In the genomic region with DNA sequence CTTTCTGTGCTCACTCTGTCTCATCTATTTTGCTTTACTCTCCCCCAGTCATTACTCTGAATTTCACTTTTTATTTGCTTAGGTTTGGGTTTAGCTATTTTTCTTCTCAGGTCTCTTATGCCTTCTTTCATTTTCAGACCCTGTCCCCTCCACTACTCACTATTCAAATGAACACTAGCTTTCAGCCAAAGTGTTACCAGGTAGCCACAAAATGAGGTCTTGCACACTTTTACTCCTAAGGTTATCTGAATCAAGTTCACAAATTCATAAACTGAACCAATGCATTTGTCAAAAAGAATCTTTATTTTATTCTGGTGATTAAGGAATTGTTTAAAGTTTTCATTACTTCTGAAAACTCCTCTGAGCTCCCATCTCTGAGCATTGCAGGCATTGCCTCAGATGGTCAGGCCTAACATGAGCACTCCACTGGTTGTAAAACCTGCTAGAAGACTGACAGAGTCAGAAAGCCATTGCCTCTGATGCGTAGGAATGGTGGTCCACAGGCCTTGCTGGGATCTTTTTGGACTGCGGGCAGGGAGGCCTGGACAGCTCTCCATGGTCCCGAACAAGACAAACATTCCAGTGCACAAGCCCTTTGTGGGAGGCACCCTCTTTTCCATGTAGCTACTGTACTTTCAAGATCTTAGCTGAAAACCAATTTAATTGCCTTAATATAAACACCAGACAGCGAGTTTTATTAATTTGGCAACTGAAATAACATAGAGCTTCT, we compare ENCODE assay signal across 9 cellular contexts. TPM values are rescaled to one million over a fixed set of nuclear protein-coding genes. Genes with fewer than 3 reads are reported as not detected.
DNase-seq lines count a peak whose midpoint lies in the region; ATAC-seq and TF ChIP-seq lines count a peak whose summit lies in the region.
"Had no signal": no experiment of that assay in that cellular context is flagged by ENCODE, and none has a peak within 500 bp of the region (broad histone marks: within the 10 kb centered on the region; RNA-seq: fewer than 3 reads in every experiment).

No MANE protein-coding gene starts in this region.

- DNase-seq in activated naive CD4-positive, alpha-beta T cell treated with anti-CD3 and anti-CD28 coated beads, Interleukin-2, amount 10 ng/mL, durations not matched to agents 7 days and 5 days, result no peak
- DNase-seq in activated naive CD4-positive, alpha-beta T cell treated with anti-CD3 and anti-CD28 coated beads, Interleukin-2, amount 50 U/mL, for 16 hours, result no peak
- DNase-seq in chondrocyte (ENCODE audit: low spot score), result no peak
- no peak for DNase-seq in upper lobe of right lung
- DNase-seq in D341Med (ENCODE audit: low spot score), result no peak
- no peak for DNase-seq in GDM1 (lab: John Stamatoyannopoulos, UW)
- no peak for DNase-seq in COLO668 (lab: John Stamatoyannopoulos, UW; ENCODE audit: unreplicated experiment)

- no peaks in the 10 kb centered on the region for H3K27me3 ChIP-seq in upper lobe of right lung

- H3K36me3 Mint-ChIP-seq in activated naive CD4-positive, alpha-beta T cell treated with anti-CD3 and anti-CD28 coated beads, Interleukin-2, amount 10 ng/mL, durations not matched to agents 7 days and 5 days, result peaks cover 33% of the 10 kb centered on the region
- no peaks in the 10 kb centered on the region for H3K36me3 Mint-ChIP-seq in chondrocyte (ENCODE audit: low read depth)

- intact Hi-C loops in upper lobe of right lung (cut with DNase I), result no loop called here

- H3K27ac ChIP-seq in upper lobe of right lung, result peak overlapping the region; percentile 71

- peak overlapping the region; percentile 61 for H3K27ac Mint-ChIP-seq in activated naive CD4-positive, alpha-beta T cell treated with anti-CD3 and anti-CD28 coated beads, Interleukin-2, amount 10 ng/mL, durations not matched to agents 7 days and 5 days
- peak overlapping the region; percentile 90 for H3K27ac Mint-ChIP-seq in chondrocyte (ENCODE audit: unreplicated experiment)

- no peaks in the 10 kb centered on the region for H3K27me3 Mint-ChIP-seq in activated naive CD4-positive, alpha-beta T cell treated with anti-CD3 and anti-CD28 coated beads, Interleukin-2, amount 10 ng/mL, durations not matched to agents 7 days and 5 days
- no peaks in the 10 kb centered on the region for H3K27me3 Mint-ChIP-seq in chondrocyte (ENCODE audit: low read depth)

- ATAC-seq in HG03108 (IDR thresholded peaks at IDR 0.05; ENCODE audit: unreplicated experiment), result peak; percentile 64
- ATAC-seq in upper lobe of right lung, result no peak
- ATAC-seq: K562 had no signal

- peaks cover 21% of the 10 kb centered on the region for H3K4me1 ChIP-seq in upper lobe of right lung

- no peaks in the 10 kb centered on the region for H3K9me3 ChIP-seq in upper lobe of right lung

- no peak overlapping the region for H3K4me3 Mint-ChIP-seq in activated naive CD4-positive, alpha-beta T cell treated with anti-CD3 and anti-CD28 coated beads, Interleukin-2, amount 10 ng/mL, durations not matched to agents 7 days and 5 days
- no peak overlapping the region for H3K4me3 Mint-ChIP-seq in chondrocyte (ENCODE audit: unreplicated experiment)

- H3K9me3 Mint-ChIP-seq in activated naive CD4-positive, alpha-beta T cell treated with anti-CD3 and anti-CD28 coated beads, Interleukin-2, amount 10 ng/mL, durations not matched to agents 7 days and 5 days, result peaks cover 2% of the 10 kb centered on the region
- no peaks in the 10 kb centered on the region for H3K9me3 Mint-ChIP-seq in chondrocyte (ENCODE audit: low read depth)

- H3K36me3 ChIP-seq in upper lobe of right lung, result no peaks in the 10 kb centered on the region

- CTCF ChIA-PET in activated naive CD4-positive, alpha-beta T cell treated with anti-CD3 and anti-CD28 coated beads, Interleukin-2, amount 10 ng/mL, durations not matched to agents 7 days and 5 days (lab: Charles Lee), result interaction anchor here (0.6 to 2.0 kb wide), 6 partner anchors 9 to 215 kb away, joined by 3 to 6 read pairs (median 4); no protein-coding TSS in a partner anchor

- no peak for TF ChIP-seq CTCF in chondrocyte (IDR thresholded peaks at IDR 0.05)
- TF ChIP-seq CTCF in upper lobe of right lung (IDR thresholded peaks at IDR 0.05), result no peak

- peaks cover 53% of the 10 kb centered on the region for H3K4me1 Mint-ChIP-seq in activated naive CD4-positive, alpha-beta T cell treated with anti-CD3 and anti-CD28 coated beads, Interleukin-2, amount 10 ng/mL, durations not matched to agents 7 days and 5 days
- peaks cover 43% of the 10 kb centered on the region for H3K4me1 Mint-ChIP-seq in chondrocyte (ENCODE audit: low read depth)

- no peak overlapping the region for H3K4me3 ChIP-seq in upper lobe of right lung
- H3K4me3 ChIP-seq: K562 had no signal

RNA-seq across cellular contexts. Expression of a gene that starts 48.5 kb away (rescaled TPM):
- total RNA-seq in chondrocyte, result 79.1 to 111 TPM (median 109 TPM) in 3 replicates
- total RNA-seq in upper lobe of right lung, result 115 TPM
